ENCODE assay signal across 38 cellular contexts in genomic region chr9:26760675-26761074, GRCh38.
"Had no signal": no experiment of that assay in that cellular context is flagged by ENCODE, and none has a peak within 500 bp of the region (broad histone marks: within the 10 kb centered on the region; RNA-seq: fewer than 3 reads in every experiment).

No MANE protein-coding gene starts in this region.

- H3K4me1 ChIP-seq: ascending aorta had no signal

- DNase-seq: activated CD4-positive, alpha-beta memory T cell treated with anti-CD3 and anti-CD28 coated beads, Interleukin-2, amount 10 ng/mL, durations not matched to agents 7 days and 5 days; activated CD4-positive, alpha-beta T cell treated with anti-CD3 and anti-CD28 coated beads for 1 hour; activated CD4-positive, alpha-beta T cell treated with anti-CD3 and anti-CD28 coated beads for 36 hours; activated CD4-positive, alpha-beta T cell treated with anti-CD3 and anti-CD28 coated beads for 48 hours; activated CD4-positive, alpha-beta T cell treated with anti-CD3 and anti-CD28 coated beads, Interleukin-2, amount 10 ng/mL, durations not matched to agents 7 days and 5 days; activated CD4-positive, alpha-beta T cell treated with anti-CD3 and anti-CD28 coated beads, Interleukin-2, amount 50 U/mL, for 48 hours; activated CD4-positive, CD25-positive, alpha-beta regulatory T cell; activated CD8-positive, alpha-beta memory T cell treated with anti-CD3 and anti-CD28 coated beads for 24 hours; activated CD8-positive, alpha-beta memory T cell treated with anti-CD3 and anti-CD28 coated beads, Interleukin-2, amount 10 ng/mL, durations not matched to agents 7 days and 5 days; activated CD8-positive, alpha-beta memory T cell treated with anti-CD3 and anti-CD28 coated beads, Interleukin-2, amount 50 U/mL, for 48 hours; activated CD8-positive, alpha-beta T cell treated with anti-CD3 and anti-CD28 coated beads, Interleukin-2, amount 10 ng/mL, durations not matched to agents 7 days and 5 days; activated effector memory CD4-positive, alpha-beta T cell treated with Interleukin-2 at 50 U/mL for 16 hours; activated gamma-delta T cell; activated naive CD4-positive, alpha-beta T cell treated with anti-CD3 and anti-CD28 coated beads, Interleukin-2, amount 10 ng/mL, durations not matched to agents 7 days and 5 days; activated naive CD4-positive, alpha-beta T cell treated with Interleukin-2 at 50 U/mL for 16 hours; activated naive CD8-positive, alpha-beta T cell treated with anti-CD3 and anti-CD28 coated beads, Interleukin-2, amount 10 ng/mL, durations not matched to agents 7 days and 5 days; activated naive CD8-positive, alpha-beta T cell treated with anti-CD3 and anti-CD28 coated beads, Interleukin-2, amount 50 U/mL, for 24 hours; activated T-cell treated with anti-CD3 and anti-CD28 coated beads, Interleukin-2, amount 50 U/mL, for 24 hours; activated T-cell treated with anti-CD3 and anti-CD28 coated beads, Interleukin-2, amount 50 U/mL, for 48 hours; amygdala; anterior cingulate cortex; caudate nucleus; cerebellar nuclear complex; T-helper 2 cell; T-helper 9 cell had no signal

- H3K9me3 ChIP-seq: ascending aorta had no signal

- H3K9me3 Mint-ChIP-seq: activated CD4-positive, alpha-beta memory T cell treated with anti-CD3 and anti-CD28 coated beads, Interleukin-2, amount 10 ng/mL, durations not matched to agents 7 days and 5 days; activated CD4-positive, alpha-beta T cell treated with anti-CD3 and anti-CD28 coated beads, Interleukin-2, amount 10 ng/mL, durations not matched to agents 7 days and 5 days; activated naive CD4-positive, alpha-beta T cell treated with anti-CD3 and anti-CD28 coated beads, Interleukin-2, amount 10 ng/mL, durations not matched to agents 7 days and 5 days; activated naive CD4-positive, alpha-beta T cell treated with anti-CD3 and anti-CD28 coated beads, Interleukin-2, amount 50 U/mL, for 24 hours; activated naive CD8-positive, alpha-beta T cell treated with anti-CD3 and anti-CD28 coated beads, Interleukin-2, amount 10 ng/mL, durations not matched to agents 7 days and 5 days; activated naive CD8-positive, alpha-beta T cell treated with anti-CD3 and anti-CD28 coated beads, Interleukin-2, amount 50 U/mL, for 24 hours; activated T-cell treated with anti-CD3 and anti-CD28 coated beads, Interleukin-2, amount 50 U/mL, for 24 hours; activated T-helper 2 cell treated with anti-CD3 and anti-CD28 coated beads, Interferon-gamma antibody, Interleukin-2, Interleukin-4, amounts not matched to agents 10 μg/mL and 5 μg/mL and 100 μg/mL, durations not matched to agents 14 hours and 24 hours and 36 hours; brain; central memory CD8-positive, alpha-beta T cell; T-helper 1 cell treated with Interleukin-12 subunit alpha and Interleukin-12 subunit beta and Interleukin-4 antibody, amounts not matched to agents 30 μg/mL and 1 μg/mL, for 36 hours; T-helper 2 cell treated with Interferon-gamma antibody and Interleukin-4, amounts not matched to agents 5 μg/mL and 100 μg/mL, for 36 hours had no signal

- H3K27ac Mint-ChIP-seq: activated CD4-positive, alpha-beta memory T cell treated with anti-CD3 and anti-CD28 coated beads, Interleukin-2, amount 10 ng/mL, durations not matched to agents 7 days and 5 days; activated CD4-positive, alpha-beta T cell treated with anti-CD3 and anti-CD28 coated beads for 36 hours; activated CD4-positive, alpha-beta T cell treated with anti-CD3 and anti-CD28 coated beads, Interleukin-2, amount 10 ng/mL, durations not matched to agents 7 days and 5 days; activated CD8-positive, alpha-beta memory T cell treated with anti-CD3 and anti-CD28 coated beads, Interleukin-2, amount 10 ng/mL, durations not matched to agents 7 days and 5 days; activated CD8-positive, alpha-beta T cell treated with anti-CD3 and anti-CD28 coated beads, Interleukin-2, amount 10 ng/mL, durations not matched to agents 7 days and 5 days; activated naive CD4-positive, alpha-beta T cell treated with anti-CD3 and anti-CD28 coated beads, Interleukin-2, amount 10 ng/mL, durations not matched to agents 7 days and 5 days; activated naive CD4-positive, alpha-beta T cell treated with anti-CD3 and anti-CD28 coated beads, Interleukin-2, amount 50 U/mL, for 24 hours; activated naive CD8-positive, alpha-beta T cell; activated naive CD8-positive, alpha-beta T cell treated with anti-CD3 and anti-CD28 coated beads, Interleukin-2, amount 10 ng/mL, durations not matched to agents 7 days and 5 days; activated naive CD8-positive, alpha-beta T cell treated with anti-CD3 and anti-CD28 coated beads, Interleukin-2, amount 50 U/mL, for 24 hours; activated T-cell treated with anti-CD3 and anti-CD28 coated beads, Interleukin-2, amount 50 U/mL, for 24 hours; activated T-helper 2 cell treated with anti-CD3 and anti-CD28 coated beads, Interferon-gamma antibody, Interleukin-2, Interleukin-4, amounts not matched to agents 10 μg/mL and 5 μg/mL and 100 μg/mL, durations not matched to agents 14 hours and 24 hours and 36 hours; brain; T-helper 1 cell treated with Interleukin-12 subunit alpha and Interleukin-12 subunit beta and Interleukin-4 antibody, amounts not matched to agents 30 μg/mL and 1 μg/mL, for 36 hours; T-helper 2 cell treated with Interferon-gamma antibody and Interleukin-4, amounts not matched to agents 5 μg/mL and 100 μg/mL, for 36 hours had no signal

- H3K4me3 ChIP-seq: ascending aorta, cardiac muscle cell had no signal

- FAIRE-seq: bronchial epithelial cell, TTC549 had no signal

- H3K27me3 Mint-ChIP-seq: activated CD4-positive, alpha-beta T cell treated with anti-CD3 and anti-CD28 coated beads for 36 hours; activated naive CD4-positive, alpha-beta T cell treated with anti-CD3 and anti-CD28 coated beads, Interleukin-2, amount 10 ng/mL, durations not matched to agents 7 days and 5 days; activated naive CD4-positive, alpha-beta T cell treated with anti-CD3 and anti-CD28 coated beads, Interleukin-2, amount 50 U/mL, for 24 hours; activated naive CD8-positive, alpha-beta T cell treated with anti-CD3 and anti-CD28 coated beads, Interleukin-2, amount 10 ng/mL, durations not matched to agents 7 days and 5 days; activated naive CD8-positive, alpha-beta T cell treated with anti-CD3 and anti-CD28 coated beads, Interleukin-2, amount 50 U/mL, for 24 hours had no signal

- H3K36me3 ChIP-seq: ascending aorta, cardiac muscle cell had no signal

- ATAC-seq: activated CD4-positive, alpha-beta T cell treated with anti-CD3 and anti-CD28 coated beads for 36 hours; activated CD4-positive, CD25-positive, alpha-beta regulatory T cell treated with anti-CD3 and anti-CD28 coated beads, Interleukin-2, amount 50 U/mL, for 24 hours; activated CD8-positive, alpha-beta memory T cell treated with anti-CD3 and anti-CD28 coated beads, Interleukin-2, amount 10 ng/mL, durations not matched to agents 7 days and 5 days; activated CD8-positive, alpha-beta T cell treated with anti-CD3 and anti-CD28 coated beads, Interleukin-2, amount 10 ng/mL, durations not matched to agents 7 days and 5 days; activated naive CD8-positive, alpha-beta T cell treated with anti-CD3 and anti-CD28 coated beads, Interleukin-2, amount 50 U/mL, for 24 hours had no signal

- H3K36me3 Mint-ChIP-seq: activated CD8-positive, alpha-beta memory T cell treated with anti-CD3 and anti-CD28 coated beads, Interleukin-2, amount 10 ng/mL, durations not matched to agents 7 days and 5 days; activated naive CD4-positive, alpha-beta T cell treated with anti-CD3 and anti-CD28 coated beads, Interleukin-2, amount 10 ng/mL, durations not matched to agents 7 days and 5 days; activated naive CD4-positive, alpha-beta T cell treated with anti-CD3 and anti-CD28 coated beads, Interleukin-2, amount 50 U/mL, for 24 hours; activated naive CD8-positive, alpha-beta T cell; activated naive CD8-positive, alpha-beta T cell treated with anti-CD3 and anti-CD28 coated beads, Interleukin-2, amount 10 ng/mL, durations not matched to agents 7 days and 5 days; brain had no signal

- H3K4me1 Mint-ChIP-seq: activated CD4-positive, alpha-beta memory T cell treated with anti-CD3 and anti-CD28 coated beads, Interleukin-2, amount 10 ng/mL, durations not matched to agents 7 days and 5 days; activated CD4-positive, alpha-beta T cell treated with anti-CD3 and anti-CD28 coated beads for 36 hours; activated CD4-positive, alpha-beta T cell treated with anti-CD3 and anti-CD28 coated beads, Interleukin-2, amount 10 ng/mL, durations not matched to agents 7 days and 5 days; activated CD8-positive, alpha-beta memory T cell treated with anti-CD3 and anti-CD28 coated beads, Interleukin-2, amount 10 ng/mL, durations not matched to agents 7 days and 5 days; activated naive CD4-positive, alpha-beta T cell treated with anti-CD3 and anti-CD28 coated beads, Interleukin-2, amount 10 ng/mL, durations not matched to agents 7 days and 5 days; activated naive CD4-positive, alpha-beta T cell treated with anti-CD3 and anti-CD28 coated beads, Interleukin-2, amount 50 U/mL, for 24 hours; activated naive CD8-positive, alpha-beta T cell treated with anti-CD3 and anti-CD28 coated beads, Interleukin-2, amount 10 ng/mL, durations not matched to agents 7 days and 5 days; activated naive CD8-positive, alpha-beta T cell treated with anti-CD3 and anti-CD28 coated beads, Interleukin-2, amount 50 U/mL, for 24 hours; central memory CD8-positive, alpha-beta T cell had no signal

- H3K4me3 Mint-ChIP-seq: activated CD4-positive, alpha-beta memory T cell treated with anti-CD3 and anti-CD28 coated beads, Interleukin-2, amount 10 ng/mL, durations not matched to agents 7 days and 5 days; activated CD4-positive, alpha-beta T cell treated with anti-CD3 and anti-CD28 coated beads for 36 hours; activated CD4-positive, alpha-beta T cell treated with anti-CD3 and anti-CD28 coated beads, Interleukin-2, amount 10 ng/mL, durations not matched to agents 7 days and 5 days; activated CD8-positive, alpha-beta memory T cell treated with anti-CD3 and anti-CD28 coated beads, Interleukin-2, amount 10 ng/mL, durations not matched to agents 7 days and 5 days; activated CD8-positive, alpha-beta T cell treated with anti-CD3 and anti-CD28 coated beads, Interleukin-2, amount 10 ng/mL, durations not matched to agents 7 days and 5 days; activated naive CD4-positive, alpha-beta T cell treated with anti-CD3 and anti-CD28 coated beads, Interleukin-2, amount 10 ng/mL, durations not matched to agents 7 days and 5 days; activated naive CD4-positive, alpha-beta T cell treated with anti-CD3 and anti-CD28 coated beads, Interleukin-2, amount 50 U/mL, for 24 hours; activated naive CD8-positive, alpha-beta T cell; activated naive CD8-positive, alpha-beta T cell treated with anti-CD3 and anti-CD28 coated beads, Interleukin-2, amount 10 ng/mL, durations not matched to agents 7 days and 5 days; activated naive CD8-positive, alpha-beta T cell treated with anti-CD3 and anti-CD28 coated beads, Interleukin-2, amount 50 U/mL, for 24 hours; activated T-cell treated with anti-CD3 and anti-CD28 coated beads, Interleukin-2, amount 50 U/mL, for 24 hours; brain; central memory CD8-positive, alpha-beta T cell; T-helper 1 cell treated with Interleukin-12 subunit alpha and Interleukin-12 subunit beta and Interleukin-4 antibody, amounts not matched to agents 30 μg/mL and 1 μg/mL, for 36 hours; T-helper 2 cell treated with Interferon-gamma antibody and Interleukin-4, amounts not matched to agents 5 μg/mL and 100 μg/mL, for 36 hours had no signal

- H3K27me3 ChIP-seq: ascending aorta, cardiac muscle cell had no signal

- H3K27ac ChIP-seq: ascending aorta, cardiac muscle cell, VCaP had no signal
